In the genomic region with DNA sequence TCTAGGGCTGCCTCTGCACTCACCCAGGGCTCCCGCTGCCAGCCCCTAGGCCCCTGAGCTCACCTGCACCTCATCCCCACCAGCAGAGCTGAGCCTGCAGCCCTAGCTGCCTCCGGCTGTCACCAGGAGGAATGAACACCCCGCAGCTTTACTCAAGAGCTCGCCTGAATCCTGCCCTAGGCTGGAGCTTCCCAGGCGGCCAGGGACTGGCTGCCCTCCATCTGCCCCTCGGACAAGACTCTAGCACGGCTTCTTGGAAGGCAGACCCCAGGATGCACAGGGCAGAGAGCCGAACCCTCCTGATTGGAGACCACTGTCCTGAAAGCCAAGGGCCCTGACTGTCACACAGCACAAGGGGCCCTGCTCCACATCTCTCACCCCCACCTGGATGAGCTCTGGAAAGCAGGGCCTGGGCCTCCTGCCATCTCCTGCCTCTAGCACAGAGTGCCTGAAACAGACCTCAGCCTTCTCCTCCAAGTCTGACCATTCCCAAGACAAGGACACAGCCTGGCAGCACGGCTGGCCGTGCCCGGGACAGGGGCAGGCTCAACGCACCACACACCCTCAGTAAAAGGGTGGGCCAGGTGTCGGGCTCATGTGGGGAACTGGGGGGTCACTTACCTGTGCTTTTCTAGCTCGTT, we compare ENCODE assay signal across 10 cellular contexts. TPM values are rescaled to one million over a fixed set of nuclear protein-coding genes. Genes with fewer than 3 reads are reported as not detected.
DNase-seq lines count a peak whose midpoint lies in the region; ATAC-seq and TF ChIP-seq lines count a peak whose summit lies in the region.
"Had no signal": no experiment of that assay in that cellular context is flagged by ENCODE, and none has a peak within 500 bp of the region (broad histone marks: within the 10 kb centered on the region; RNA-seq: fewer than 3 reads in every experiment).

No MANE protein-coding gene starts in this region.

- no peak for TF ChIP-seq CTCF in omental fat pad (IDR thresholded peaks at IDR 0.05)

- peak overlapping the region in 1 of 2 donors; percentile 78 for H3K27ac ChIP-seq in aorta (ENCODE audit: low read depth in 1 of 2, low read length in 2 of 2)

- no peaks in the 10 kb centered on the region for H3K4me1 ChIP-seq in aorta (ENCODE audit: control insufficient read depth in 1 of 2, insufficient read depth in 2 of 2, low read length in 2 of 2)

- intact Hi-C loops in head of caudate nucleus (cut with DNase I) (no loop called here), aorta (cut with DNase I) (loop anchor here in 1 of 2 donors (10.0 kb wide), 1 partner anchor 207 kb away; the partner anchor contains the start of gene RNF4)

- 42 to 51% methylated on average over 14 of the region's 14 CpGs for WGBS in aorta, 2 donors

- no peaks in the 10 kb centered on the region for H3K27me3 ChIP-seq in aorta (ENCODE audit: control insufficient read depth in 1 of 2, insufficient read depth in 2 of 2, low read length in 1 of 2)

- no peaks in the 10 kb centered on the region for H3K9me3 ChIP-seq in aorta (ENCODE audit: control insufficient read depth, low read length)

- no peaks in the 10 kb centered on the region for H3K36me3 ChIP-seq in aorta (ENCODE audit: control insufficient read depth in 1 of 2, insufficient read depth in 2 of 2, low read length in 1 of 2)

- peak; percentile 1 for DNase-seq in stimulated activated CD4-positive, alpha-beta T cell treated with anti-CD3 and anti-CD28 coated beads, Interleukin-1b, Interleukin-23, amount 100 ng/mL, for 48 hours
- no peak for DNase-seq in stimulated activated CD4-positive, alpha-beta T cell treated with anti-CD3 and anti-CD28 coated beads, Interleukin-4, amount 100 ng/mL, for 1 hour
- DNase-seq in head of caudate nucleus (peak in 34 of 42 donors; percentile 1 to 41 (median 13)), omental fat pad (ENCODE audit: low spot score) (peak; percentile 21), aorta (peak; percentile 47 to 65), NCI-H1092 treated with DMSO at 0.1 percent for 48 hours (lab: John Stamatoyannopoulos, UW) (no peak)
- DNase-seq in NK-92 treated with Interleukin-12 subunit alpha and Interleukin-12 subunit beta, amount 100 ng/mL, for 24 hours (lab: John Stamatoyannopoulos, UW): no peak
- DNase-seq: NCI-H2029 treated with DMSO at 0.1 percent for 48 hours had no signal

- ATAC-seq in omental fat pad (ENCODE audit: low FRiP score): no peak
- no peak for ATAC-seq in aorta (ENCODE audit: low FRiP score)
- no peak for ATAC-seq in GM21360 (IDR thresholded peaks at IDR 0.05; ENCODE audit: unreplicated experiment)
- ATAC-seq: GM23338 had no signal

- H3K4me3 ChIP-seq in aorta (ENCODE audit: low read length in 2 of 2): no peak overlapping the region
- H3K4me3 ChIP-seq: GM23338 had no signal

RNA-seq across cellular contexts. Expression of gene MXD4, which starts 4.4 kb away (rescaled TPM):
- total RNA-seq in omental fat pad: 100 to 1,000 TPM in 1 of 4 donors, 10 to 100 TPM in 3; 33.7 to 118 (median 59.5) TPM
- 10 to 100 TPM; 45.7 to 75.4 TPM for total RNA-seq in aorta
- 10 to 100 TPM; 36.9 to 75.1 TPM for polyA plus RNA-seq in aorta

RNA-seq across cellular contexts. Expression of gene HAUS3, which starts 15.6 kb away (rescaled TPM):
- total RNA-seq in omental fat pad (10 to 100 TPM in 3 of 4 donors, 1 to 10 TPM in 1; 9.5 to 27.6 (median 10.8) TPM), aorta (10 to 100 TPM; 11.1 to 16.2 TPM)
- 1 to 10 TPM; 3.8 to 9.2 TPM for polyA plus RNA-seq in aorta

RNA-seq across cellular contexts. Expression of gene POLN, which starts 15.6 kb away (rescaled TPM):
- total RNA-seq in omental fat pad: 1 to 10 TPM; 4.7 to 7.3 (median 5.1) TPM
- 1 to 10 TPM; 3.2 to 6.6 TPM for total RNA-seq in aorta
- 1 to 10 TPM in 1 of 2 donors, not detected in 1; 7.0 TPM for polyA plus RNA-seq in aorta

Comparison
In these comparisons a context has a peak if more than half of its experiments do, and no peak if none do; other contexts are left out.
1. DNase-seq: peak in stimulated activated CD4-positive, alpha-beta T cell treated with anti-CD3 and anti-CD28 coated beads, Interleukin-1b, Interleukin-23, amount 100 ng/mL, for 48 hours (single experiment), head of caudate nucleus (34 of 42), omental fat pad (single experiment) and aorta (2 of 2); none in stimulated activated CD4-positive, alpha-beta T cell treated with anti-CD3 and anti-CD28 coated beads, Interleukin-4, amount 100 ng/mL, for 1 hour (single experiment), NK-92 treated with Interleukin-12 subunit alpha and Interleukin-12 subunit beta, amount 100 ng/mL, for 24 hours (single experiment) and NCI-H1092 treated with DMSO at 0.1 percent for 48 hours (single experiment).